16 cellular contexts compared by ENCODE assay signal in the genomic region with DNA sequence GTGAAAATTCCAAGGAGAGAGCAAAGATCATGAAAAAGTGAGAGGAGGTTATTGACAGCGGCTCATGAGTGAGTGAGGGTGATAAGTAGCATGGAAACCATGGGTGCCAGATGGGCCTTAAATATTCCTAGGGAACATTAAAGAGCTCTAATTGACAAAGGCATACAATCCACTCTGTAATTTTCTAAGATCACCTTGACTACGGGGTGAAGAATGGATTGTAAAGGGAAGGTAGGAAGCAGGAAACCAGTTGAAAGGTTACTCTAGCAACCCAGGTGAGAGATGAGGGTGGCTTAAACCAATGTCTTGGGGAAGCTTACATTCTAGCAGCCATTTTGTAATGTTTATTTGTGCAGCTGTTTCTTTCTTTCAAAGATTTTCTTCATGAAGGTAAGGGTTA.
"Had no signal": no experiment of that assay in that cellular context is flagged by ENCODE, and none has a peak within 500 bp of the region (broad histone marks: within the 10 kb centered on the region; RNA-seq: fewer than 3 reads in every experiment).

No MANE protein-coding gene starts in this region.

- DNase-seq: activated CD4-positive, alpha-beta T cell treated with anti-CD3 and anti-CD28 coated beads for 4 hours; activated CD4-positive, alpha-beta T cell treated with anti-CD3 and anti-CD28 coated beads, Interleukin-2, amount 50 U/mL, for 48 hours; activated CD4-positive, CD25-positive, alpha-beta regulatory T cell; activated CD8-positive, alpha-beta memory T cell treated with anti-CD3 and anti-CD28 coated beads, Interleukin-2, amount 50 U/mL, for 48 hours; activated naive CD4-positive, alpha-beta T cell treated with Interleukin-2 at 50 U/mL for 16 hours; activated T-cell treated with anti-CD3 and anti-CD28 coated beads, Interleukin-2, amount 50 U/mL, for 4 hours; amygdala; cerebellar nuclear complex; glutamatergic neuron; immature natural killer cell; kidney glomerular epithelial cell; left lung; natural killer cell; spleen; stimulated activated CD4-positive, alpha-beta T cell treated with anti-CD3 and anti-CD28 coated beads, Interleukin-4, amount 100 ng/mL, for 24 hours; stimulated activated naive CD4-positive, alpha-beta T cell treated with Interleukin-2 at 50 U/mL for 16 hours had no signal

- ATAC-seq: activated T-cell treated with anti-CD3 and anti-CD28 coated beads, Interleukin-2, amount 50 U/mL, for 4 hours; left lung; natural killer cell had no signal
